8 cellular contexts compared by ENCODE assay signal in genomic region chr3:129317014-129317771, GRCh38. TPM values are rescaled to one million over a fixed set of nuclear protein-coding genes. Genes with fewer than 3 reads are reported as not detected.
DNase-seq lines count a peak whose midpoint lies in the region; ATAC-seq and TF ChIP-seq lines count a peak whose summit lies in the region.

No MANE protein-coding gene starts in this region.

- WGBS in hepatocyte (ENCODE audit: low lambda C conversion rate, missing lambda C conversion rate), result 64% methylated on average over 9 of the region's 15 CpGs

- in situ Hi-C loops in gastrocnemius medialis (cut with MboI; ENCODE audit: low sequenced_read_pairs in 4 of 4), result no loop called here

- intact Hi-C loops in activated B cell treated with CpG ODN at 0.5 μM for 24 hours (cut with micrococcal nuclease), result loop anchor here (2.0 to 5.0 kb wide), 2 partner anchors 265 to 346 kb away; no protein-coding TSS in a partner anchor
- intact Hi-C loops in gastrocnemius medialis (cut with DNase I; ENCODE audit: low total_unique reads), result loop anchor here (5.0 kb wide), 2 partner anchors 125 to 195 kb away; partner anchors contain the start of genes IFT122 and RAB43

- H3K4me1 Mint-ChIP-seq in activated B cell treated with CpG ODN at 0.5 μM for 24 hours, result peaks cover 22% of the 10 kb centered on the region

- H3K4me2 ChIP-seq in hepatocyte, result peak overlapping the region; percentile 90

- no peak for TF ChIP-seq CTCF in HEK293 (tag by site-specific recombination; IDR thresholded peaks at IDR 0.05)
- no peak for TF ChIP-seq CTCF in activated B cell treated with CpG ODN at 0.5 μM for 24 hours (IDR thresholded peaks at IDR 0.05)
- TF ChIP-seq CTCF in hepatocyte (IDR thresholded peaks at IDR 0.05; ENCODE audit: poor library complexity), result no peak
- TF ChIP-seq CTCF in gastrocnemius medialis (IDR thresholded peaks at IDR 0.05 in 4 of 5, conservative IDR thresholded peaks at IDR 0.05 in 1 of 5), result no peak

- peak overlapping the region; percentile 98 for H2AFZ ChIP-seq in hepatocyte

- POLR2A ChIA-PET in HEK293 (lab: Yijun Ruan, JAX), result interaction anchor here (1.0 to 4.0 kb wide), 11 partner anchors 9 to 196 kb away, joined by 4 to 42 read pairs (median 7); partner anchors contain the start of genes COPG1, HMCES, IFT122 and MBD4
- POLR2A ChIA-PET in activated B cell treated with CpG ODN at 0.5 μM for 24 hours (lab: Charles Lee), result interaction anchor here (0.6 to 5.1 kb wide), 22 partner anchors 8 to 438 kb away, joined by 3 to 172 read pairs (median 9); partner anchors contain the start of genes ACAD9, CNBP, COPG1 and HMCES

- no peak for DNase-seq in activated B cell treated with CpG ODN at 0.5 μM for 24 hours
- DNase-seq in hepatocyte (ENCODE audit: low spot score), result no peak
- no peak for DNase-seq in gastrocnemius medialis
- no peak for DNase-seq in T1000 (lab: John Stamatoyannopoulos, UW)
- no peak for DNase-seq in SKM-1 (lab: John Stamatoyannopoulos, UW; ENCODE audit: unreplicated experiment)
- DNase-seq in NCI-H146 treated with DMSO at 0.1 percent for 48 hours (lab: John Stamatoyannopoulos, UW; ENCODE audit: unreplicated experiment), result no peak

- no peak overlapping the region; the same call in 1 of the 2 replicates for H3K27ac ChIP-seq in HEK293 (ENCODE audit: extremely low read depth, low read depth, low read length)
- H3K27ac ChIP-seq in hepatocyte, result peak overlapping the region; percentile 99
- peak overlapping the region; percentile 96 to 99 (median 98) for H3K27ac ChIP-seq in gastrocnemius medialis

- no peak for ATAC-seq in activated B cell treated with CpG ODN at 0.5 μM for 24 hours (ENCODE audit: low read depth)
- ATAC-seq in gastrocnemius medialis, result no peak
- no peak for ATAC-seq in HG02571 (IDR thresholded peaks at IDR 0.05; ENCODE audit: unreplicated experiment)

- no peaks in the 10 kb centered on the region for H3K9me3 Mint-ChIP-seq in activated B cell treated with CpG ODN at 0.5 μM for 24 hours

- CTCF ChIA-PET in HEK293 (lab: Yijun Ruan, JAX) (interaction anchor here (1.6 to 1.8 kb wide), 2 partner anchors 13 to 346 kb away, joined by 5 to 11 read pairs; no protein-coding TSS in a partner anchor), activated B cell treated with CpG ODN at 0.5 μM for 24 hours (lab: Charles Lee) (interaction anchor here (0.9 to 2.9 kb wide), 17 partner anchors 8 to 347 kb away, joined by 3 to 38 read pairs (median 8); partner anchors contain the start of genes HMCES and RAB43)

- H3K79me2 ChIP-seq in hepatocyte, result peaks cover 21% of the 10 kb centered on the region

- H4K20me1 ChIP-seq in hepatocyte (ENCODE audit: insufficient read depth, poor library complexity, severe bottlenecking), result peaks cover 19% of the 10 kb centered on the region

- no peak for TF ChIP-seq POLR2A in gastrocnemius medialis (IDR thresholded peaks at IDR 0.05)

- no peaks in the 10 kb centered on the region for H3K9me2 ChIP-seq in hepatocyte (replicated peaks; ENCODE audit: insufficient read depth)

- H3K4me3 ChIP-seq in HEK293 (ENCODE audit: low read depth, low read length) (peak overlapping the region; percentile 97), hepatocyte (peak overlapping the region; percentile 90), gastrocnemius medialis (peak overlapping the region; percentile 76 to 93 (median 89))

- H3K36me3 Mint-ChIP-seq in activated B cell treated with CpG ODN at 0.5 μM for 24 hours (ENCODE audit: low read depth), result no peaks in the 10 kb centered on the region

- H3K4me1 ChIP-seq in HEK293 (ENCODE audit: control insufficient read depth, insufficient read depth, low read length), result no peaks in the 10 kb centered on the region
- H3K4me1 ChIP-seq in hepatocyte (ENCODE audit: insufficient read depth), result peaks cover 11% of the 10 kb centered on the region
- peaks cover 18 to 25% of the 10 kb centered on the region in 2 donors for H3K4me1 ChIP-seq in gastrocnemius medialis

- H3K9me3 ChIP-seq in HEK293 (ENCODE audit: control insufficient read depth, insufficient read depth, low read depth, low read length) (no peaks in the 10 kb centered on the region), hepatocyte (ENCODE audit: low read depth) (no peaks in the 10 kb centered on the region), gastrocnemius medialis (no peaks in the 10 kb centered on the region)

- H3K27me3 Mint-ChIP-seq in activated B cell treated with CpG ODN at 0.5 μM for 24 hours, result peaks cover 17% of the 10 kb centered on the region

- H3K4me3 Mint-ChIP-seq in activated B cell treated with CpG ODN at 0.5 μM for 24 hours, result peak overlapping the region; percentile 70

- peaks cover 0 to 41% of the 10 kb centered on the region in 2 experiments; a peak in 1 of 3 replicates for H3K36me3 ChIP-seq in HEK293 (ENCODE audit: control insufficient read depth in 2 of 2, insufficient read depth in 1 of 2, low read length in 2 of 2)
- no peaks in the 10 kb centered on the region for H3K36me3 ChIP-seq in hepatocyte (replicated peaks; ENCODE audit: insufficient read depth, low read depth)
- peaks cover 0 to 6% of the 10 kb centered on the region in 2 donors for H3K36me3 ChIP-seq in gastrocnemius medialis

- H3K27ac Mint-ChIP-seq in activated B cell treated with CpG ODN at 0.5 μM for 24 hours, result no peak overlapping the region

- H3K27me3 ChIP-seq in hepatocyte (no peaks in the 10 kb centered on the region), gastrocnemius medialis (no peaks in the 10 kb centered on the region)

TF ChIP-seq in HEK293, 187 proteins besides CTCF, POLR2A, EP300 and RAD21:
- TF ChIP-seq ZNF501 (tag by site-specific recombination; IDR thresholded peaks at IDR 0.05) (no peak), SCRT2 (tag by site-specific recombination; IDR thresholded peaks at IDR 0.05) (0 out of 2 replicates have a peak, but pooled peaks have one; percentile 2)

RNA-seq across cellular contexts. Expression of gene HMCES, which starts 38.5 kb away (rescaled TPM):
- total RNA-seq in activated B cell treated with CpG ODN at 0.5 μM for 24 hours (31.7 and 37.2 TPM in 2 replicates), hepatocyte (16.8 and 20.1 TPM in 2 replicates), gastrocnemius medialis (10 to 100 TPM; 24.7 to 35.2 (median 29.5) TPM)
- 30.0 and 34.3 TPM in 2 replicates for polyA plus RNA-seq in hepatocyte
